In genomic region chr1:78491311-78492071, GRCh38 we compare ENCODE assay signal across 9 cellular contexts. TPM values are rescaled to one million over a fixed set of nuclear protein-coding genes. Genes with fewer than 3 reads are reported as not detected.
DNase-seq lines count a peak whose midpoint lies in the region; ATAC-seq and TF ChIP-seq lines count a peak whose summit lies in the region.
"Had no signal": no experiment of that assay in that cellular context is flagged by ENCODE, and none has a peak within 500 bp of the region (broad histone marks: within the 10 kb centered on the region; RNA-seq: fewer than 3 reads in every experiment).

No MANE protein-coding gene starts in this region.

- H2AK5ac ChIP-seq in trophoblast cell (ENCODE audit: low read length) = no peak overlapping the region

- H3K9ac ChIP-seq in trophoblast cell (ENCODE audit: low read length) = no peak overlapping the region

- peak overlapping the region; percentile 21 for H3K4me3 ChIP-seq in trophoblast cell (ENCODE audit: low read depth, low read length)

- no peaks in the 10 kb centered on the region for H3K9me3 ChIP-seq in trophoblast cell (ENCODE audit: insufficient read depth, low read depth, low read length)

- peak; percentile 62 for DNase-seq in DMS53 (lab: John Stamatoyannopoulos, UW)
- DNase-seq in RPMI7951 (ENCODE audit: low read depth) = peak; percentile 91
- DNase-seq in foreskin keratinocyte = peak in 1 of 2 donors; percentile 41
- peak; percentile 99 for DNase-seq in trophoblast cell
- no peak for DNase-seq in GF-D8 (lab: John Stamatoyannopoulos, UW)
- no peak for DNase-seq in NCI-H2107 treated with DMSO at 0.1 percent for 48 hours (lab: John Stamatoyannopoulos, UW; ENCODE audit: unreplicated experiment)
- DNase-seq: activated B cell treated with CpG ODN at 0.5 μM for 24 hours had no signal

- no peaks in the 10 kb centered on the region for H3K79me2 ChIP-seq in trophoblast cell (ENCODE audit: control insufficient read depth, insufficient read depth, low read length, poor library complexity)

- H3K14ac ChIP-seq in trophoblast cell (ENCODE audit: low read length) = no peak overlapping the region

- no peak overlapping the region for H2BK120ac ChIP-seq in trophoblast cell (ENCODE audit: insufficient read depth, low read length, poor library complexity)

- no peaks in the 10 kb centered on the region for H3K36me3 ChIP-seq in trophoblast cell (ENCODE audit: control insufficient read depth in 1 of 2, insufficient read depth in 2 of 2, low read length in 2 of 2)

- H3K18ac ChIP-seq in trophoblast cell (ENCODE audit: low read length) = no peak overlapping the region

- no CpG with 5 or more reads among the region's 40 CpGs for WGBS in trophoblast cell (ENCODE audit: extremely low coverage, insufficient coverage, insufficient read length)

- no peak overlapping the region for H2AFZ ChIP-seq in trophoblast cell (ENCODE audit: insufficient read depth, low read length, poor library complexity)

- H4K12ac ChIP-seq in trophoblast cell (ENCODE audit: low read depth, low read length) = no peak overlapping the region

- H3K27me3 ChIP-seq in foreskin keratinocyte (peaks cover 36% of the 10 kb centered on the region), trophoblast cell (ENCODE audit: insufficient read depth, low read length) (peaks cover 10% of the 10 kb centered on the region)

- no peak overlapping the region for H4K8ac ChIP-seq in trophoblast cell (ENCODE audit: low read depth, low read length)

- H3K4ac ChIP-seq in trophoblast cell (ENCODE audit: low read depth, low read length) = no peak overlapping the region

- H3K23ac ChIP-seq in trophoblast cell (ENCODE audit: low read length) = no peak overlapping the region

- H3K79me1 ChIP-seq in trophoblast cell (ENCODE audit: low read length) = no peaks in the 10 kb centered on the region

- TF ChIP-seq CTCF in foreskin keratinocyte (conservative IDR thresholded peaks at IDR 0.05) = no peak

- peak; percentile 73 for ATAC-seq in foreskin keratinocyte
- ATAC-seq in HG02970 (IDR thresholded peaks at IDR 0.05; ENCODE audit: low FRiP score, unreplicated experiment) = no peak
- no peak for ATAC-seq in GM21723 (IDR thresholded peaks at IDR 0.05; ENCODE audit: unreplicated experiment)

- H3K4me2 ChIP-seq in trophoblast cell (ENCODE audit: low read length) = peak overlapping the region; percentile 75

- peaks cover 6% of the 10 kb centered on the region for H3K4me1 ChIP-seq in foreskin keratinocyte
- H3K4me1 ChIP-seq in trophoblast cell (ENCODE audit: control insufficient read depth in 1 of 2, insufficient read depth in 2 of 2, low read length in 2 of 2) = peaks cover 7 to 10% of the 10 kb centered on the region in 2 experiments

- no peak overlapping the region for H4K91ac ChIP-seq in trophoblast cell (ENCODE audit: low read depth, low read length)

- no peak overlapping the region for H2BK12ac ChIP-seq in trophoblast cell (ENCODE audit: low read length)

- H3K27ac ChIP-seq in foreskin keratinocyte = no peak overlapping the region
- H3K27ac ChIP-seq in trophoblast cell (ENCODE audit: low read depth, low read length) = no peak overlapping the region

- H2BK5ac ChIP-seq in trophoblast cell (ENCODE audit: low read depth, low read length, poor library complexity) = no peak overlapping the region

RNA-seq across cellular contexts. Expression of gene PTGFR, which starts 0.7 kb away (rescaled TPM):
- 31.3 and 39.9 TPM in 2 replicates for total RNA-seq in RPMI7951 (2014; rRNA removed; shearing (Covaris generic))
- total RNA-seq in foreskin keratinocyte = 0.04 and 6.0 TPM in 2 replicates
- 1.6 TPM in 1 of 2 replicates, not detected in the other for polyA plus RNA-seq in foreskin keratinocyte
- polyA plus RNA-seq in trophoblast cell (2013) = 0.03 TPM in 2 replicates
- total RNA-seq: activated B cell treated with CpG ODN at 0.5 μM for 24 hours had no signal

Comparison
In these comparisons a context has a peak if more than half of its experiments do, and no peak if none do; other contexts are left out.
1. DNase-seq: peak in DMS53 (single experiment), RPMI7951 (single experiment) and trophoblast cell (2 of 2); none in GF-D8 (single experiment) and NCI-H2107 treated with DMSO at 0.1 percent for 48 hours (single experiment).